Comparison of ENCODE assay signal across 1 cellular context in genomic region chr17:42520540-42520951, GRCh38.
TF ChIP-seq lines count a peak whose summit lies in the region.

No MANE protein-coding gene starts in this region.

TF ChIP-seq in liver, 16 proteins besides CTCF, POLR2A, EP300 and RAD21 (continued from another document):
- no peak for TF ChIP-seq ZBTB33 (IDR thresholded peaks at IDR 0.05)
- no peak for TF ChIP-seq NR2F2 (IDR thresholded peaks at IDR 0.05)
- no peak for TF ChIP-seq GABPA (IDR thresholded peaks at IDR 0.05 in 1 of 2, conservative IDR thresholded peaks at IDR 0.05 in 1 of 2)
TF ChIP-seq in liver: peak in this region for 0.
